8 cellular contexts compared by ENCODE assay signal in genomic region chr1:147225193-147225730, GRCh38.
DNase-seq lines count a peak whose midpoint lies in the region; ATAC-seq and TF ChIP-seq lines count a peak whose summit lies in the region.

A gene with protein sequence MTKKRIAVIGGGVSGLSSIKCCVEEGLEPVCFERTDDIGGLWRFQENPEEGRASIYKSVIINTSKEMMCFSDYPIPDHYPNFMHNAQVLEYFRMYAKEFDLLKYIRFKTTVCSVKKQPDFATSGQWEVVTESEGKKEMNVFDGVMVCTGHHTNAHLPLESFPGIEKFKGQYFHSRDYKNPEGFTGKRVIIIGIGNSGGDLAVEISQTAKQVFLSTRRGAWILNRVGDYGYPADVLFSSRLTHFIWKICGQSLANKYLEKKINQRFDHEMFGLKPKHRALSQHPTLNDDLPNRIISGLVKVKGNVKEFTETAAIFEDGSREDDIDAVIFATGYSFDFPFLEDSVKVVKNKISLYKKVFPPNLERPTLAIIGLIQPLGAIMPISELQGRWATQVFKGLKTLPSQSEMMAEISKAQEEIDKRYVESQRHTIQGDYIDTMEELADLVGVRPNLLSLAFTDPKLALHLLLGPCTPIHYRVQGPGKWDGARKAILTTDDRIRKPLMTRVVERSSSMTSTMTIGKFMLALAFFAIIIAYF (minus strand): TSS chr1:147225339. CDS start chr1:147225029, 310 bp downstream.

- peak; percentile 61 for DNase-seq in DMS153 (lab: John Stamatoyannopoulos, UW)
- peak; percentile 73 for DNase-seq in NB4 (ENCODE audit: low read depth)
- DNase-seq in activated CD4-positive, CD25-positive, alpha-beta regulatory T cell treated with anti-CD3 and anti-CD28 coated beads, Interleukin-2, amount 50 U/mL, for 72 hours, result peak; percentile 42
- peak; percentile 83 for DNase-seq in coronary artery (ENCODE audit: low spot score)
- DNase-seq in left kidney (ENCODE audit: low read depth, low spot score), result peak; percentile 84
- DNase-seq in stimulated activated CD4-positive, alpha-beta T cell treated with anti-CD3 and anti-CD28 coated beads, Interleukin-2, amount 100 ng/mL, for 24 hours, result peak; percentile 52 to 53

- H3K4me3 ChIP-seq in NB4 (ENCODE audit: low read depth, low read length) (peak within 1 kb of the TSS; percentile 54), coronary artery (peak within 1 kb of the TSS; percentile 79)

- no peak for TF ChIP-seq POLR2A in NB4 (IDR thresholded peaks at IDR 0.05; ENCODE audit: extremely low read depth, insufficient read length)

- ATAC-seq in GM21619 (IDR thresholded peaks at IDR 0.05; ENCODE audit: unreplicated experiment), result peak; percentile 77
- no peak for ATAC-seq in HG02623 (IDR thresholded peaks at IDR 0.05; ENCODE audit: unreplicated experiment)

- H3K27ac ChIP-seq in coronary artery, result peak within 1 kb of the TSS; percentile 68 to 88

- TF ChIP-seq CTCF in NB4 (IDR thresholded peaks at IDR 0.05; ENCODE audit: low read depth, low read length), result no peak
- TF ChIP-seq CTCF in coronary artery (IDR thresholded peaks at IDR 0.05), result no peak
